In genomic region chr15:50068016-50068415, GRCh38 we compare ENCODE assay signal across 18 cellular contexts. TPM values are rescaled to one million over a fixed set of nuclear protein-coding genes. Genes with fewer than 3 reads are reported as not detected.
DNase-seq lines count a peak whose midpoint lies in the region; ATAC-seq and TF ChIP-seq lines count a peak whose summit lies in the region.
"Had no signal": no experiment of that assay in that cellular context is flagged by ENCODE, and none has a peak within 500 bp of the region (broad histone marks: within the 10 kb centered on the region; RNA-seq: fewer than 3 reads in every experiment).

No MANE protein-coding gene starts in this region.

- H3K79me2 ChIP-seq in hepatocyte (no peaks in the 10 kb centered on the region), OCI-LY7 (ENCODE audit: insufficient read depth, low read depth, low read length) (no peaks in the 10 kb centered on the region)

- H3K9me3 ChIP-seq in hepatocyte (ENCODE audit: low read depth) (no peaks in the 10 kb centered on the region), OCI-LY7 (ENCODE audit: low read length) (no peaks in the 10 kb centered on the region), stomach (no peaks in the 10 kb centered on the region)
- H3K9me3 ChIP-seq in naive thymus-derived CD4-positive, alpha-beta T cell (ENCODE audit: control insufficient read depth in 2 of 3, low read length in 3 of 3) = no peaks in the 10 kb centered on the region
- H3K9me3 ChIP-seq: A549, HAP-1 had no signal

- H3K4me2 ChIP-seq in hepatocyte (no peak overlapping the region), OCI-LY7 (ENCODE audit: low read length) (no peak overlapping the region)
- H3K4me2 ChIP-seq: A549 had no signal

- H3K36me3 Mint-ChIP-seq in activated CD4-positive, alpha-beta T cell treated with anti-CD3 and anti-CD28 coated beads, Interleukin-2, amount 10 ng/mL, durations not matched to agents 24 days and 14 days (ENCODE audit: low read depth) = peaks cover 33% of the 10 kb centered on the region
- H3K36me3 Mint-ChIP-seq in activated CD4-positive, alpha-beta T cell treated with anti-CD3 and anti-CD28 coated beads, Interleukin-2, amount 10 ng/mL, durations not matched to agents 7 days and 5 days (ENCODE audit: low read depth) = peaks cover 4% of the 10 kb centered on the region
- H3K36me3 Mint-ChIP-seq in natural killer cell treated with Interleukin-12 subunit alpha and Interleukin-12 subunit beta and Interleukin-15 and Interleukin-18, amount 100 ng/mL, for 72 hours = peaks cover 54% of the 10 kb centered on the region
- peaks cover 0 to 24% (median 0%) of the 10 kb centered on the region in 5 donors for H3K36me3 Mint-ChIP-seq in naive thymus-derived CD4-positive, alpha-beta T cell
- H3K36me3 Mint-ChIP-seq: CD4-positive, alpha-beta memory T cell had no signal

- H4K20me1 ChIP-seq in hepatocyte (ENCODE audit: insufficient read depth, poor library complexity, severe bottlenecking) (no peaks in the 10 kb centered on the region), OCI-LY7 (ENCODE audit: insufficient read depth, low read length) (no peaks in the 10 kb centered on the region)

- peak overlapping the region; percentile 27 for H3K27ac ChIP-seq in hepatocyte
- no peak overlapping the region for H3K27ac ChIP-seq in OCI-LY7 (ENCODE audit: low read depth, low read length, poor library complexity, severe bottlenecking)
- no peak overlapping the region for H3K27ac ChIP-seq in stomach
- no peak overlapping the region for H3K27ac ChIP-seq in naive thymus-derived CD4-positive, alpha-beta T cell (ENCODE audit: low read depth, low read length)
- H3K27ac ChIP-seq: A549, GM23248 had no signal

- no peak for TF ChIP-seq EP300 in stomach (IDR thresholded peaks at IDR 0.05)

- TF ChIP-seq CTCF in hepatocyte (IDR thresholded peaks at IDR 0.05; ENCODE audit: poor library complexity) (no peak), OCI-LY7 (conservative IDR thresholded peaks at IDR 0.05; ENCODE audit: low read length) (no peak), stomach (IDR thresholded peaks at IDR 0.05) (no peak)

- no peak overlapping the region for H2AFZ ChIP-seq in hepatocyte
- no peak overlapping the region for H2AFZ ChIP-seq in OCI-LY7 (ENCODE audit: low read length)

- H3K36me3 ChIP-seq in hepatocyte (replicated peaks; ENCODE audit: insufficient read depth, low read depth) = no peaks in the 10 kb centered on the region
- no peaks in the 10 kb centered on the region for H3K36me3 ChIP-seq in OCI-LY7 (ENCODE audit: insufficient read depth, low read length)
- no peaks in the 10 kb centered on the region for H3K36me3 ChIP-seq in stomach
- H3K36me3 ChIP-seq in naive thymus-derived CD4-positive, alpha-beta T cell (ENCODE audit: control insufficient read depth in 2 of 3, insufficient read depth in 3 of 3, low read length in 3 of 3) = no peaks in the 10 kb centered on the region
- H3K36me3 ChIP-seq: HAP-1 had no signal

- ATAC-seq in natural killer cell treated with Interleukin-12 subunit alpha and Interleukin-12 subunit beta and Interleukin-15 and Interleukin-18, amount 100 ng/mL, for 72 hours = no peak
- no peak for ATAC-seq in naive thymus-derived CD4-positive, alpha-beta T cell
- ATAC-seq: A549, Right ventricle myocardium inferior had no signal

- H3K9me2 ChIP-seq in hepatocyte (replicated peaks; ENCODE audit: insufficient read depth) = no peaks in the 10 kb centered on the region
- H3K9me2 ChIP-seq in OCI-LY7 (ENCODE audit: insufficient read depth, low read length) = no peaks in the 10 kb centered on the region

- H3K4me3 ChIP-seq in hepatocyte (no peak overlapping the region), OCI-LY7 (ENCODE audit: low read depth, low read length, poor library complexity, severe bottlenecking) (no peak overlapping the region), stomach (no peak overlapping the region)
- no peak overlapping the region for H3K4me3 ChIP-seq in naive thymus-derived CD4-positive, alpha-beta T cell (ENCODE audit: low read length)
- H3K4me3 ChIP-seq: A549, GM23248, HAP-1 had no signal

- POLR2A ChIA-PET in activated CD4-positive, alpha-beta T cell treated with anti-CD3 and anti-CD28 coated beads, Interleukin-2, amount 10 ng/mL, durations not matched to agents 7 days and 5 days (lab: Charles Lee) = no interaction called here
- POLR2A ChIA-PET in OCI-LY7 (lab: Charles Lee) = no interaction called here
- POLR2A ChIA-PET in naive thymus-derived CD4-positive, alpha-beta T cell (lab: Charles Lee) = no interaction called here

- H3K9me3 Mint-ChIP-seq in activated CD4-positive, alpha-beta T cell treated with anti-CD3 and anti-CD28 coated beads, Interleukin-2, amount 10 ng/mL, durations not matched to agents 24 days and 14 days = peaks cover 3% of the 10 kb centered on the region
- H3K9me3 Mint-ChIP-seq in activated CD4-positive, alpha-beta T cell treated with anti-CD3 and anti-CD28 coated beads, Interleukin-2, amount 10 ng/mL, durations not matched to agents 7 days and 5 days = peaks cover 2% of the 10 kb centered on the region
- peaks cover 4% of the 10 kb centered on the region for H3K9me3 Mint-ChIP-seq in natural killer cell treated with Interleukin-12 subunit alpha and Interleukin-12 subunit beta and Interleukin-15 and Interleukin-18, amount 100 ng/mL, for 72 hours
- H3K9me3 Mint-ChIP-seq in naive thymus-derived CD4-positive, alpha-beta T cell = peaks cover 0 to 2% (median 0%) of the 10 kb centered on the region in 11 donors
- H3K9me3 Mint-ChIP-seq: CD4-positive, alpha-beta memory T cell had no signal

- intact Hi-C loops in activated CD4-positive, alpha-beta T cell treated with anti-CD3 and anti-CD28 coated beads, Interleukin-2, amount 10 ng/mL, durations not matched to agents 24 days and 14 days (cut with micrococcal nuclease) = loop anchor here (5.0 to 10.0 kb wide), 4 partner anchors 194 to 446 kb away; partner anchors contain the start of genes DTWD1 and FAM227B
- intact Hi-C loops in OCI-LY7 (cut with micrococcal nuclease; ENCODE audit: unreplicated experiment) = no loop called here
- intact Hi-C loops in stomach (cut with DNase I; ENCODE audit: low total_unique reads) = no loop called here
- intact Hi-C loops in naive thymus-derived CD4-positive, alpha-beta T cell (cut with micrococcal nuclease) = no loop called here

- TF ChIP-seq POLR2A in stomach (IDR thresholded peaks at IDR 0.05) = no peak

- DNase-seq in activated CD4-positive, alpha-beta T cell treated with anti-CD3 and anti-CD28 coated beads, Interleukin-2, amount 10 ng/mL, durations not matched to agents 24 days and 14 days = peak; percentile 52
- no peak for DNase-seq in activated CD4-positive, alpha-beta T cell treated with anti-CD3 and anti-CD28 coated beads, Interleukin-2, amount 10 ng/mL, durations not matched to agents 7 days and 5 days
- DNase-seq in hepatocyte (ENCODE audit: low spot score) (peak; percentile 40), OCI-LY7 (ENCODE audit: low spot score) (no peak), stomach (no peak)
- no peak for DNase-seq in natural killer cell treated with Interleukin-12 subunit alpha and Interleukin-12 subunit beta and Interleukin-15 and Interleukin-18, amount 100 ng/mL, for 72 hours (ENCODE audit: low spot score)
- DNase-seq in naive thymus-derived CD4-positive, alpha-beta T cell = no peak
- DNase-seq: Calu3; CD4-positive, alpha-beta memory T cell; GF-D8; GM23248; MM.1S; NCI-H1417; NCI-H187 treated with DMSO at 0.1 percent for 48 hours; NK-92 treated with Interleukin-12 subunit alpha and Interleukin-12 subunit beta, amount 100 ng/mL, for 24 hours had no signal

- H3K27me3 ChIP-seq in hepatocyte (no peaks in the 10 kb centered on the region), stomach (no peaks in the 10 kb centered on the region)
- H3K27me3 ChIP-seq in naive thymus-derived CD4-positive, alpha-beta T cell (ENCODE audit: control insufficient read depth in 2 of 2, insufficient read depth in 2 of 2, low read length in 2 of 2) = no peaks in the 10 kb centered on the region

- H3K4me1 ChIP-seq in hepatocyte (ENCODE audit: insufficient read depth) (no peaks in the 10 kb centered on the region), OCI-LY7 (ENCODE audit: insufficient read depth, low read length, poor library complexity, severe bottlenecking) (no peaks in the 10 kb centered on the region), stomach (no peaks in the 10 kb centered on the region)
- no peaks in the 10 kb centered on the region for H3K4me1 ChIP-seq in naive thymus-derived CD4-positive, alpha-beta T cell (ENCODE audit: control insufficient read depth in 2 of 2, insufficient read depth in 2 of 2, low read length in 2 of 2)
- H3K4me1 ChIP-seq: A549, HAP-1 had no signal

- BruUV-seq in OCI-LY7 (replicated peaks; lab: Mats Ljungman, UMichigan) = no TSS peak

- WGBS in hepatocyte (ENCODE audit: low lambda C conversion rate, missing lambda C conversion rate) = 54% methylated on average over 3 of the region's 3 CpGs
- 59 to 78% (median 66%) methylated on average over 3 of the region's 3 CpGs for WGBS in stomach, 5 donors

- no peak overlapping the region for H3K4me3 Mint-ChIP-seq in activated CD4-positive, alpha-beta T cell treated with anti-CD3 and anti-CD28 coated beads, Interleukin-2, amount 10 ng/mL, durations not matched to agents 24 days and 14 days
- H3K4me3 Mint-ChIP-seq in activated CD4-positive, alpha-beta T cell treated with anti-CD3 and anti-CD28 coated beads, Interleukin-2, amount 10 ng/mL, durations not matched to agents 7 days and 5 days = no peak overlapping the region
- peak overlapping the region; percentile 15 for H3K4me3 Mint-ChIP-seq in natural killer cell treated with Interleukin-12 subunit alpha and Interleukin-12 subunit beta and Interleukin-15 and Interleukin-18, amount 100 ng/mL, for 72 hours
- H3K4me3 Mint-ChIP-seq in naive thymus-derived CD4-positive, alpha-beta T cell = no peak overlapping the region
- H3K4me3 Mint-ChIP-seq: CD4-positive, alpha-beta memory T cell had no signal

- H3K27ac Mint-ChIP-seq in activated CD4-positive, alpha-beta T cell treated with anti-CD3 and anti-CD28 coated beads, Interleukin-2, amount 10 ng/mL, durations not matched to agents 24 days and 14 days = peak overlapping the region; percentile 70
- H3K27ac Mint-ChIP-seq in activated CD4-positive, alpha-beta T cell treated with anti-CD3 and anti-CD28 coated beads, Interleukin-2, amount 10 ng/mL, durations not matched to agents 7 days and 5 days = no peak overlapping the region
- H3K27ac Mint-ChIP-seq in natural killer cell treated with Interleukin-12 subunit alpha and Interleukin-12 subunit beta and Interleukin-15 and Interleukin-18, amount 100 ng/mL, for 72 hours = peak overlapping the region; percentile 92 to 98
- H3K27ac Mint-ChIP-seq in naive thymus-derived CD4-positive, alpha-beta T cell = no peak overlapping the region

- H3K4me1 Mint-ChIP-seq in activated CD4-positive, alpha-beta T cell treated with anti-CD3 and anti-CD28 coated beads, Interleukin-2, amount 10 ng/mL, durations not matched to agents 24 days and 14 days = peaks cover 31% of the 10 kb centered on the region
- H3K4me1 Mint-ChIP-seq in activated CD4-positive, alpha-beta T cell treated with anti-CD3 and anti-CD28 coated beads, Interleukin-2, amount 10 ng/mL, durations not matched to agents 7 days and 5 days = peaks cover 18% of the 10 kb centered on the region
- peaks cover 55 to 62% of the 10 kb centered on the region in 2 donors for H3K4me1 Mint-ChIP-seq in natural killer cell treated with Interleukin-12 subunit alpha and Interleukin-12 subunit beta and Interleukin-15 and Interleukin-18, amount 100 ng/mL, for 72 hours (ENCODE audit: low read depth in 2 of 2)
- H3K4me1 Mint-ChIP-seq in naive thymus-derived CD4-positive, alpha-beta T cell = peaks cover 0 to 34% (median 0%) of the 10 kb centered on the region in 7 donors

- CTCF ChIA-PET in activated CD4-positive, alpha-beta T cell treated with anti-CD3 and anti-CD28 coated beads, Interleukin-2, amount 10 ng/mL, durations not matched to agents 7 days and 5 days (lab: Charles Lee) = no interaction called here
- CTCF ChIA-PET in OCI-LY7 (lab: Charles Lee; ENCODE audit: unreplicated experiment) = no interaction called here
- CTCF ChIA-PET in naive thymus-derived CD4-positive, alpha-beta T cell (lab: Charles Lee) = no interaction called here

- H3K27me3 Mint-ChIP-seq in activated CD4-positive, alpha-beta T cell treated with anti-CD3 and anti-CD28 coated beads, Interleukin-2, amount 10 ng/mL, durations not matched to agents 24 days and 14 days = no peaks in the 10 kb centered on the region
- H3K27me3 Mint-ChIP-seq in activated CD4-positive, alpha-beta T cell treated with anti-CD3 and anti-CD28 coated beads, Interleukin-2, amount 10 ng/mL, durations not matched to agents 7 days and 5 days = peaks cover 5% of the 10 kb centered on the region
- H3K27me3 Mint-ChIP-seq in natural killer cell treated with Interleukin-12 subunit alpha and Interleukin-12 subunit beta and Interleukin-15 and Interleukin-18, amount 100 ng/mL, for 72 hours = no peaks in the 10 kb centered on the region
- peaks cover 0 to 23% (median 5%) of the 10 kb centered on the region in 5 donors for H3K27me3 Mint-ChIP-seq in naive thymus-derived CD4-positive, alpha-beta T cell

RNA-seq across cellular contexts. Expression of gene ATP8B4, which starts 51.0 kb away (rescaled TPM):
- 29.9 and 38.5 TPM in 2 replicates for total RNA-seq in activated CD4-positive, alpha-beta T cell treated with anti-CD3 and anti-CD28 coated beads, Interleukin-2, amount 10 ng/mL, durations not matched to agents 24 days and 14 days
- 1 to 10 TPM; 6.8 TPM for total RNA-seq in activated CD4-positive, alpha-beta T cell treated with anti-CD3 and anti-CD28 coated beads, Interleukin-2, amount 10 ng/mL, durations not matched to agents 7 days and 5 days
- total RNA-seq in hepatocyte (9.5 and 10.1 TPM in 2 replicates), OCI-LY7 (2022) (not detected in 2 replicates), stomach (10 to 100 TPM in 1 of 5 donors, 1 to 10 TPM in 3, under 1 TPM in 1; under 0.01 to 14.3 (median 3.5) TPM)
- polyA plus RNA-seq in hepatocyte (0.21 and 1.3 TPM in 2 replicates), stomach (1 to 10 TPM in 2 of 3 donors, under 1 TPM in 1; 0.95 to 1.7 (median 1.6) TPM)
- 100 to 1,000 TPM; 273 to 296 TPM for total RNA-seq in natural killer cell treated with Interleukin-12 subunit alpha and Interleukin-12 subunit beta and Interleukin-15 and Interleukin-18, amount 100 ng/mL, for 72 hours
- not detected in 2 replicates for total RNA-seq in OCI-LY7 (2014; rRNA removed; shearing (Covaris generic))
- 10 to 100 TPM in 2 of 5 experiments, 1 to 10 TPM in 2, under 1 TPM in 1; 0.92 to 24.3 (median 5.0) TPM for total RNA-seq in naive thymus-derived CD4-positive, alpha-beta T cell
- not detected for polyA plus RNA-seq in naive thymus-derived CD4-positive, alpha-beta T cell

Comparison
In these comparisons a context has a peak if more than half of its experiments do, and no peak if none do; other contexts are left out.
1. DNase-seq: peak in activated CD4-positive, alpha-beta T cell treated with anti-CD3 and anti-CD28 coated beads, Interleukin-2, amount 10 ng/mL, durations not matched to agents 24 days and 14 days (single experiment) and hepatocyte (single experiment); none in activated CD4-positive, alpha-beta T cell treated with anti-CD3 and anti-CD28 coated beads, Interleukin-2, amount 10 ng/mL, durations not matched to agents 7 days and 5 days (single experiment), natural killer cell treated with Interleukin-12 subunit alpha and Interleukin-12 subunit beta and Interleukin-15 and Interleukin-18, amount 100 ng/mL, for 72 hours (single experiment), OCI-LY7 (single experiment), stomach (single experiment) and naive thymus-derived CD4-positive, alpha-beta T cell (0 of 9).
2. H3K27ac Mint-ChIP-seq: peak in activated CD4-positive, alpha-beta T cell treated with anti-CD3 and anti-CD28 coated beads, Interleukin-2, amount 10 ng/mL, durations not matched to agents 24 days and 14 days (single experiment) and natural killer cell treated with Interleukin-12 subunit alpha and Interleukin-12 subunit beta and Interleukin-15 and Interleukin-18, amount 100 ng/mL, for 72 hours (2 of 2); none in activated CD4-positive, alpha-beta T cell treated with anti-CD3 and anti-CD28 coated beads, Interleukin-2, amount 10 ng/mL, durations not matched to agents 7 days and 5 days (single experiment) and naive thymus-derived CD4-positive, alpha-beta T cell (0 of 9).